ENCODE assay signal across 9 cellular contexts in genomic region chr5:109656829-109657228, GRCh38. TPM values are rescaled to one million over a fixed set of nuclear protein-coding genes. Genes with fewer than 3 reads are reported as not detected.
DNase-seq lines count a peak whose midpoint lies in the region; ATAC-seq lines count a peak whose summit lies in the region.
"Had no signal": no experiment of that assay in that cellular context is flagged by ENCODE, and none has a peak within 500 bp of the region (broad histone marks: within the 10 kb centered on the region; RNA-seq: fewer than 3 reads in every experiment).

No MANE protein-coding gene starts in this region.

- peak; percentile 1 to 56 (median 6) for DNase-seq in CD4-positive, CD25-positive, alpha-beta regulatory T cell
- DNase-seq in NAMALWA (ENCODE audit: low spot score) = peak; percentile 36
- peak; percentile 50 to 57 for DNase-seq in activated T-cell treated with anti-CD3 and anti-CD28 coated beads, Interleukin-2, amount 50 U/mL, for 48 hours
- DNase-seq in glomerular endothelial cell (ENCODE audit: extremely low read depth, low read depth, low spot score) = peak; percentile 33
- DNase-seq in smooth muscle cell of the brain vasculature (ENCODE audit: low read depth, low spot score) = peak; percentile 23
- DNase-seq in NCI-H524 treated with DMSO at 0.1 percent for 48 hours (lab: John Stamatoyannopoulos, UW) = no peak
- DNase-seq in NK-92 (lab: John Stamatoyannopoulos, UW; ENCODE audit: unreplicated experiment) = no peak

- no peak overlapping the region for H3K4me3 ChIP-seq in CD4-positive, CD25-positive, alpha-beta regulatory T cell (ENCODE audit: low read depth, low read length)
- H3K4me3 ChIP-seq: breast epithelium had no signal

- H3K36me3 Mint-ChIP-seq in CD4-positive, CD25-positive, alpha-beta regulatory T cell = no peaks in the 10 kb centered on the region

- peak in 1 of 2 donors; percentile 25 for ATAC-seq in CD4-positive, CD25-positive, alpha-beta regulatory T cell (ENCODE audit: low read depth in 2 of 2)
- ATAC-seq in GM21447 (IDR thresholded peaks at IDR 0.05; ENCODE audit: unreplicated experiment) = no peak

- peaks cover 6% of the 10 kb centered on the region for H3K27me3 ChIP-seq in CD4-positive, CD25-positive, alpha-beta regulatory T cell (ENCODE audit: control insufficient read depth, insufficient read depth, low read length)
- H3K27me3 ChIP-seq: breast epithelium had no signal

- H3K27me3 Mint-ChIP-seq in CD4-positive, CD25-positive, alpha-beta regulatory T cell = peaks cover 21% of the 10 kb centered on the region

- peak overlapping the region in 1 of 3 donors; percentile 18 for H3K27ac Mint-ChIP-seq in CD4-positive, CD25-positive, alpha-beta regulatory T cell

- H3K27ac ChIP-seq in CD4-positive, CD25-positive, alpha-beta regulatory T cell (ENCODE audit: insufficient read depth, low read length, poor library complexity, severe bottlenecking) = no peak overlapping the region
- H3K27ac ChIP-seq: breast epithelium had no signal

- H3K36me3 ChIP-seq in CD4-positive, CD25-positive, alpha-beta regulatory T cell (ENCODE audit: control insufficient read depth, insufficient read depth, low read length) = no peaks in the 10 kb centered on the region
- H3K36me3 ChIP-seq: breast epithelium had no signal

- H3K4me1 Mint-ChIP-seq in CD4-positive, CD25-positive, alpha-beta regulatory T cell = peaks cover 0 to 10% (median 6%) of the 10 kb centered on the region in 4 donors

- H3K4me1 ChIP-seq in CD4-positive, CD25-positive, alpha-beta regulatory T cell (ENCODE audit: control insufficient read depth, insufficient read depth, low read length, poor library complexity, severe bottlenecking) = peaks cover 6% of the 10 kb centered on the region
- H3K4me1 ChIP-seq: breast epithelium had no signal

- no peak overlapping the region for H3K4me3 Mint-ChIP-seq in CD4-positive, CD25-positive, alpha-beta regulatory T cell

- peaks cover 0 to 6% (median 0%) of the 10 kb centered on the region in 7 donors for H3K9me3 Mint-ChIP-seq in CD4-positive, CD25-positive, alpha-beta regulatory T cell

- no peaks in the 10 kb centered on the region for H3K9me3 ChIP-seq in CD4-positive, CD25-positive, alpha-beta regulatory T cell (ENCODE audit: control insufficient read depth in 2 of 2, low read length in 2 of 2)
- H3K9me3 ChIP-seq: breast epithelium had no signal

RNA-seq across cellular contexts. Expression of gene MAN2A1, which starts 32.9 kb away (rescaled TPM):
- 71.5 TPM for total RNA-seq in CD4-positive, CD25-positive, alpha-beta regulatory T cell
- polyA plus RNA-seq in CD4-positive, CD25-positive, alpha-beta regulatory T cell = 10 to 100 TPM; 20.7 to 26.5 (median 21.2) TPM
- 63.7 and 78.0 TPM in 2 replicates for total RNA-seq in glomerular endothelial cell

Comparison
In these comparisons a context has a peak if more than half of its experiments do, and no peak if none do; other contexts are left out.
1. DNase-seq: peak in CD4-positive, CD25-positive, alpha-beta regulatory T cell (3 of 3), NAMALWA (single experiment), activated T-cell treated with anti-CD3 and anti-CD28 coated beads, Interleukin-2, amount 50 U/mL, for 48 hours (2 of 2), glomerular endothelial cell (single experiment) and smooth muscle cell of the brain vasculature (single experiment); none in NCI-H524 treated with DMSO at 0.1 percent for 48 hours (single experiment) and NK-92 (single experiment).